Comparison of ENCODE assay signal across 28 cellular contexts in genomic region chr17:50563095-50563511, GRCh38. TPM values are rescaled to one million over a fixed set of nuclear protein-coding genes. Genes with fewer than 3 reads are reported as not detected.
DNase-seq lines count a peak whose midpoint lies in the region; ATAC-seq and TF ChIP-seq lines count a peak whose summit lies in the region.
"Had no signal": no experiment of that assay in that cellular context is flagged by ENCODE, and none has a peak within 500 bp of the region (broad histone marks: within the 10 kb centered on the region; RNA-seq: fewer than 3 reads in every experiment).

No MANE protein-coding gene starts in this region.

- H3K4me1 Mint-ChIP-seq in activated CD8-positive, alpha-beta T cell treated with anti-CD3 and anti-CD28 coated beads for 36 hours (ENCODE audit: low read depth), result peaks cover 19% of the 10 kb centered on the region
- peaks cover 19% of the 10 kb centered on the region for H3K4me1 Mint-ChIP-seq in activated CD8-positive, alpha-beta T cell treated with anti-CD3 and anti-CD28 coated beads, Interleukin-2, amount 10 ng/mL, durations not matched to agents 7 days and 5 days (ENCODE audit: low read depth)

- H3K4me3 Mint-ChIP-seq in activated CD8-positive, alpha-beta T cell treated with anti-CD3 and anti-CD28 coated beads for 36 hours, result no peak overlapping the region
- H3K4me3 Mint-ChIP-seq in activated CD8-positive, alpha-beta T cell treated with anti-CD3 and anti-CD28 coated beads, Interleukin-2, amount 10 ng/mL, durations not matched to agents 7 days and 5 days, result no peak overlapping the region
- H3K4me3 Mint-ChIP-seq: activated naive CD8-positive, alpha-beta T cell treated with anti-CD3 and anti-CD28 coated beads, Interleukin-2, amount 50 U/mL, for 24 hours had no signal

- H2BK12ac ChIP-seq in neuronal stem cell (ENCODE audit: low read length), result no peak overlapping the region

- no peak overlapping the region for H3K14ac ChIP-seq in neuronal stem cell (ENCODE audit: low read length)

- POLR2A ChIA-PET in activated CD8-positive, alpha-beta T cell treated with anti-CD3 and anti-CD28 coated beads for 36 hours (lab: Charles Lee), result interaction anchor here (0.7 to 2.1 kb wide), 3 partner anchors 12 to 22 kb away, joined by 3 to 11 read pairs (median 3); no protein-coding TSS in a partner anchor
- POLR2A ChIA-PET in activated CD8-positive, alpha-beta T cell treated with anti-CD3 and anti-CD28 coated beads, Interleukin-2, amount 10 ng/mL, durations not matched to agents 7 days and 5 days (lab: Charles Lee), result interaction anchor here (0.7 kb wide), 1 partner anchor 59 kb away, joined by 3 read pairs; no protein-coding TSS in a partner anchor

- H3K27ac Mint-ChIP-seq in activated CD8-positive, alpha-beta T cell treated with anti-CD3 and anti-CD28 coated beads for 36 hours, result no peak overlapping the region
- H3K27ac Mint-ChIP-seq in activated CD8-positive, alpha-beta T cell treated with anti-CD3 and anti-CD28 coated beads, Interleukin-2, amount 10 ng/mL, durations not matched to agents 7 days and 5 days, result no peak overlapping the region
- H3K27ac Mint-ChIP-seq: activated CD4-positive, alpha-beta T cell treated with anti-CD3 and anti-CD28 coated beads, Interleukin-2, amount 10 ng/mL, durations not matched to agents 24 days and 14 days; activated naive CD8-positive, alpha-beta T cell treated with anti-CD3 and anti-CD28 coated beads, Interleukin-2, amount 50 U/mL, for 24 hours; activated T-helper 17 cell treated with anti-CD3 and anti-CD28 coated beads, Interleukin-2, amount 50 U/mL, for 72 hours; CD8-positive, alpha-beta T cell; stimulated activated memory B cell treated with anti-CD40 and anti-IgM and Interleukin-4, amounts not matched to agents 10 μg/mL and 1 μg/mL and 100 μg/mL, for 72 hours had no signal

- 33 to 34% methylated on average over 4 of the region's 4 CpGs for WGBS in ectodermal cell, 2 experiments
- no CpG with 5 or more reads among the region's 4 CpGs for WGBS in neuronal stem cell (ENCODE audit: extremely low coverage in 2 of 2, insufficient read length in 2 of 2, insufficient replicate concordance in 1 of 2), 2 donors

- H4K8ac ChIP-seq in neuronal stem cell (ENCODE audit: low read depth, low read length), result no peak overlapping the region

- H3K79me1 ChIP-seq in neuronal stem cell (ENCODE audit: low read depth, low read length), result no peaks in the 10 kb centered on the region

- H3K4me2 ChIP-seq in neuronal stem cell (ENCODE audit: insufficient read depth, low read length, poor library complexity, severe bottlenecking), result no peak overlapping the region

- peak overlapping the region; percentile 71 for H2BK5ac ChIP-seq in neuronal stem cell (ENCODE audit: low read length)

- peak overlapping the region; percentile 17 for H4K91ac ChIP-seq in neuronal stem cell (ENCODE audit: low read depth, low read length, poor library complexity)

- H3K4me1 ChIP-seq in HUES6 (ENCODE audit: control insufficient read depth, insufficient read depth, low read length) (peaks cover 43% of the 10 kb centered on the region), ectodermal cell (ENCODE audit: control insufficient read depth, insufficient read depth, low read length) (peaks cover 63% of the 10 kb centered on the region), neuronal stem cell (ENCODE audit: control insufficient read depth in 2 of 2, insufficient read depth in 1 of 2, low read depth in 1 of 2, low read length in 2 of 2) (peaks cover 52 to 63% of the 10 kb centered on the region in 2 donors)
- H3K4me1 ChIP-seq: foreskin keratinocyte had no signal

- H3K36me3 ChIP-seq in HUES6 (ENCODE audit: control insufficient read depth, insufficient read depth, low read length) (no peaks in the 10 kb centered on the region), ectodermal cell (ENCODE audit: control insufficient read depth, insufficient read depth, low read length) (no peaks in the 10 kb centered on the region), neuronal stem cell (replicated peaks in 1 of 2; ENCODE audit: control insufficient read depth in 2 of 2, insufficient read depth in 2 of 2, low read length in 2 of 2) (no peaks in the 10 kb centered on the region)
- H3K36me3 ChIP-seq: breast epithelium, HAP-1 had no signal

- H3K18ac ChIP-seq in neuronal stem cell (ENCODE audit: low read length), result peak overlapping the region; percentile 86

- peak; percentile 17 for TF ChIP-seq CTCF in activated CD8-positive, alpha-beta T cell treated with anti-CD3 and anti-CD28 coated beads for 36 hours (IDR thresholded peaks at IDR 0.05)

- H3K9ac ChIP-seq in HUES6 (ENCODE audit: low read length), result no peak overlapping the region
- H3K9ac ChIP-seq in neuronal stem cell (ENCODE audit: low read depth, low read length, poor library complexity), result no peak overlapping the region

- DNase-seq in activated CD8-positive, alpha-beta T cell treated with anti-CD3 and anti-CD28 coated beads for 36 hours, result peak; percentile 42
- no peak for DNase-seq in activated CD8-positive, alpha-beta T cell treated with anti-CD3 and anti-CD28 coated beads, Interleukin-2, amount 10 ng/mL, durations not matched to agents 7 days and 5 days
- DNase-seq in neuronal stem cell (ENCODE audit: low spot score) (no peak), NCI-H1930 (lab: John Stamatoyannopoulos, UW) (no peak), cortex of kidney (lab: John Stamatoyannopoulos, UW) (no peak)
- DNase-seq: activated CD4-positive, alpha-beta T cell treated with anti-CD3 and anti-CD28 coated beads, Interleukin-2, amount 10 ng/mL, durations not matched to agents 24 days and 14 days; activated naive CD8-positive, alpha-beta T cell treated with anti-CD3 and anti-CD28 coated beads, Interleukin-2, amount 50 U/mL, for 24 hours; DMS79 treated with DMSO at 0.1 percent for 48 hours; foreskin keratinocyte; Kasumi-1; left cardiac atrium; natural killer cell; NCI-H1092; NCI-H2081 treated with DMSO at 0.1 percent for 48 hours; NCI-H524 treated with DMSO at 0.1 percent for 48 hours; testis had no signal

- no peaks in the 10 kb centered on the region for H3K9me3 ChIP-seq in HUES6 (ENCODE audit: control insufficient read depth, insufficient read depth, low read depth, low read length)
- H3K9me3 ChIP-seq in ectodermal cell (ENCODE audit: control insufficient read depth, low read length), result no peaks in the 10 kb centered on the region
- no peaks in the 10 kb centered on the region for H3K9me3 ChIP-seq in neuronal stem cell (replicated peaks in 1 of 2; ENCODE audit: control insufficient read depth in 2 of 2, insufficient read depth in 1 of 2, low read depth in 1 of 2, low read length in 2 of 2)
- H3K9me3 ChIP-seq: breast epithelium, HAP-1, testis had no signal

- H2BK15ac ChIP-seq in neuronal stem cell (ENCODE audit: low read length), result peak overlapping the region; percentile 94

- H3K27ac ChIP-seq in HUES6 (ENCODE audit: low read depth, low read length), result no peak overlapping the region
- no peak overlapping the region for H3K27ac ChIP-seq in ectodermal cell (ENCODE audit: insufficient read depth, low read depth, low read length, poor library complexity, severe bottlenecking)
- no peak overlapping the region for H3K27ac ChIP-seq in neuronal stem cell (replicated peaks; ENCODE audit: low read length)
- H3K27ac ChIP-seq: foreskin keratinocyte, testis had no signal

- no peak overlapping the region for H3K4ac ChIP-seq in neuronal stem cell (ENCODE audit: low read length)

- no peak overlapping the region for H2AFZ ChIP-seq in neuronal stem cell (ENCODE audit: low read length)

- no peak overlapping the region for H2BK120ac ChIP-seq in neuronal stem cell (ENCODE audit: low read depth, low read length)

- intact Hi-C loops in activated CD8-positive, alpha-beta T cell treated with anti-CD3 and anti-CD28 coated beads for 36 hours (cut with micrococcal nuclease), result no loop called here

- peaks cover 89% of the 10 kb centered on the region for H3K27me3 ChIP-seq in HUES6 (ENCODE audit: control insufficient read depth, insufficient read depth, low read length)
- peaks cover 62% of the 10 kb centered on the region for H3K27me3 ChIP-seq in ectodermal cell (ENCODE audit: control insufficient read depth, insufficient read depth, low read length, poor library complexity, severe bottlenecking)
- peaks cover 13 to 53% (median 48%) of the 10 kb centered on the region in 3 experiments for H3K27me3 ChIP-seq in neuronal stem cell (ENCODE audit: control insufficient read depth in 3 of 3, insufficient read depth in 3 of 3, low read depth in 1 of 3, low read length in 3 of 3)
- H3K27me3 ChIP-seq: testis had no signal

- no peaks in the 10 kb centered on the region for H3K36me3 Mint-ChIP-seq in activated CD8-positive, alpha-beta T cell treated with anti-CD3 and anti-CD28 coated beads for 36 hours (ENCODE audit: low read depth)
- no peaks in the 10 kb centered on the region for H3K36me3 Mint-ChIP-seq in activated CD8-positive, alpha-beta T cell treated with anti-CD3 and anti-CD28 coated beads, Interleukin-2, amount 10 ng/mL, durations not matched to agents 7 days and 5 days (ENCODE audit: low read depth)
- H3K36me3 Mint-ChIP-seq: CD8-positive, alpha-beta T cell; natural killer cell; stimulated activated memory B cell treated with anti-CD40 and anti-IgM and Interleukin-4, amounts not matched to agents 10 μg/mL and 1 μg/mL and 100 μg/mL, for 72 hours; T-cell had no signal

- CTCF ChIA-PET in activated CD8-positive, alpha-beta T cell treated with anti-CD3 and anti-CD28 coated beads for 36 hours (lab: Charles Lee), result interaction anchor here (0.5 to 2.6 kb wide), 9 partner anchors 10 to 1165 kb away, joined by 3 to 11 read pairs (median 4); no protein-coding TSS in a partner anchor
- CTCF ChIA-PET in activated CD8-positive, alpha-beta T cell treated with anti-CD3 and anti-CD28 coated beads, Interleukin-2, amount 10 ng/mL, durations not matched to agents 7 days and 5 days (lab: Charles Lee), result interaction anchor here (0.9 to 2.1 kb wide), 3 partner anchors 10 to 63 kb away, joined by 3 to 8 read pairs (median 4); no protein-coding TSS in a partner anchor

- no peaks in the 10 kb centered on the region for H3K9me3 Mint-ChIP-seq in activated CD8-positive, alpha-beta T cell treated with anti-CD3 and anti-CD28 coated beads for 36 hours
- H3K9me3 Mint-ChIP-seq in activated CD8-positive, alpha-beta T cell treated with anti-CD3 and anti-CD28 coated beads, Interleukin-2, amount 10 ng/mL, durations not matched to agents 7 days and 5 days (ENCODE audit: insufficient read depth), result no peaks in the 10 kb centered on the region
- H3K9me3 Mint-ChIP-seq: activated CD4-positive, alpha-beta T cell treated with anti-CD3 and anti-CD28 coated beads, Interleukin-2, amount 10 ng/mL, durations not matched to agents 24 days and 14 days; activated naive CD8-positive, alpha-beta T cell treated with anti-CD3 and anti-CD28 coated beads, Interleukin-2, amount 50 U/mL, for 24 hours; activated T-helper 17 cell treated with anti-CD3 and anti-CD28 coated beads, Interleukin-2, amount 50 U/mL, for 72 hours; CD8-positive, alpha-beta T cell; natural killer cell; stimulated activated memory B cell treated with anti-CD40 and anti-IgM and Interleukin-4, amounts not matched to agents 10 μg/mL and 1 μg/mL and 100 μg/mL, for 72 hours; T-cell had no signal

- H3K27me3 Mint-ChIP-seq in activated CD8-positive, alpha-beta T cell treated with anti-CD3 and anti-CD28 coated beads for 36 hours, result peaks cover 62% of the 10 kb centered on the region
- peaks cover 67% of the 10 kb centered on the region for H3K27me3 Mint-ChIP-seq in activated CD8-positive, alpha-beta T cell treated with anti-CD3 and anti-CD28 coated beads, Interleukin-2, amount 10 ng/mL, durations not matched to agents 7 days and 5 days (ENCODE audit: low read depth)

- ATAC-seq in activated CD8-positive, alpha-beta T cell treated with anti-CD3 and anti-CD28 coated beads for 36 hours, result no peak
- no peak for ATAC-seq in activated CD8-positive, alpha-beta T cell treated with anti-CD3 and anti-CD28 coated beads, Interleukin-2, amount 10 ng/mL, durations not matched to agents 7 days and 5 days
- ATAC-seq in GM19395 (IDR thresholded peaks at IDR 0.05; ENCODE audit: unreplicated experiment), result no peak
- ATAC-seq: activated naive CD8-positive, alpha-beta T cell treated with anti-CD3 and anti-CD28 coated beads, Interleukin-2, amount 50 U/mL, for 24 hours; activated T-helper 17 cell treated with anti-CD3 and anti-CD28 coated beads, Interleukin-2, amount 50 U/mL, for 72 hours; CD8-positive, alpha-beta T cell; foreskin keratinocyte; left cardiac atrium; natural killer cell; stimulated activated memory B cell treated with anti-CD40 and anti-IgM and Interleukin-4, amounts not matched to agents 10 μg/mL and 1 μg/mL and 100 μg/mL, for 72 hours; T-cell had no signal

- H2AK5ac ChIP-seq in neuronal stem cell (ENCODE audit: low read depth, low read length), result peak overlapping the region; percentile 92

- H3K23ac ChIP-seq in neuronal stem cell (ENCODE audit: low read depth, low read length, poor library complexity), result no peak overlapping the region

- 0 out of 2 replicates have a peak overlapping the region, but pooled peaks have one; percentile 55 for H3K4me3 ChIP-seq in HUES6 (ENCODE audit: low read depth, low read length)
- peak overlapping the region; percentile 31 for H3K4me3 ChIP-seq in ectodermal cell (ENCODE audit: insufficient read depth, low read depth, low read length)
- no peak overlapping the region for H3K4me3 ChIP-seq in neuronal stem cell (ENCODE audit: low read length in 2 of 2)
- H3K4me3 ChIP-seq: HAP-1, testis had no signal

RNA-seq across cellular contexts. Expression of gene CACNA1G, which starts 2.6 kb away (rescaled TPM):
- under 1 TPM in 1 of 2 experiments, not detected in 1; 0.13 TPM for total RNA-seq in activated CD8-positive, alpha-beta T cell treated with anti-CD3 and anti-CD28 coated beads for 36 hours
- total RNA-seq in activated CD8-positive, alpha-beta T cell treated with anti-CD3 and anti-CD28 coated beads, Interleukin-2, amount 10 ng/mL, durations not matched to agents 7 days and 5 days, result not detected
- 8.6 TPM for polyA plus RNA-seq in ectodermal cell (2013, experiment 1 of 4)
- polyA plus RNA-seq in ectodermal cell (2013, experiment 2 of 4), result 8.9 TPM
- polyA plus RNA-seq in ectodermal cell (2013, experiment 3 of 4), result 9.1 TPM
- polyA plus RNA-seq in ectodermal cell (2013, experiment 4 of 4), result 9.4 TPM
- polyA plus RNA-seq in neuronal stem cell (2013, experiment 1 of 2), result 3.0 TPM
- 2.8 TPM for polyA plus RNA-seq in neuronal stem cell (2013, experiment 2 of 2)
- total RNA-seq: epithelial cell of proximal tubule, natural killer cell, T-cell had no signal

RNA-seq across cellular contexts. Expression of gene SPATA20, which starts 16.1 kb away (rescaled TPM):
- 10 to 100 TPM; 29.0 to 36.2 TPM for total RNA-seq in activated CD8-positive, alpha-beta T cell treated with anti-CD3 and anti-CD28 coated beads for 36 hours
- 10 to 100 TPM; 23.9 to 27.3 TPM for total RNA-seq in activated CD8-positive, alpha-beta T cell treated with anti-CD3 and anti-CD28 coated beads, Interleukin-2, amount 10 ng/mL, durations not matched to agents 7 days and 5 days
- polyA plus RNA-seq in ectodermal cell (2013, experiment 1 of 4), result 28.3 TPM
- 28.4 TPM for polyA plus RNA-seq in ectodermal cell (2013, experiment 2 of 4)
- polyA plus RNA-seq in ectodermal cell (2013, experiment 3 of 4), result 27.3 TPM
- 27.0 TPM for polyA plus RNA-seq in ectodermal cell (2013, experiment 4 of 4)
- 17.6 TPM for polyA plus RNA-seq in neuronal stem cell (2013, experiment 1 of 2)
- 18.9 TPM for polyA plus RNA-seq in neuronal stem cell (2013, experiment 2 of 2)

RNA-seq across cellular contexts. Expression of gene EPN3, which starts 30.6 kb away (rescaled TPM):
- not detected for total RNA-seq in activated CD8-positive, alpha-beta T cell treated with anti-CD3 and anti-CD28 coated beads for 36 hours
- total RNA-seq in activated CD8-positive, alpha-beta T cell treated with anti-CD3 and anti-CD28 coated beads, Interleukin-2, amount 10 ng/mL, durations not matched to agents 7 days and 5 days, result not detected
- not detected for polyA plus RNA-seq in ectodermal cell (2013, experiment 1 of 4)
- polyA plus RNA-seq in ectodermal cell (2013, experiment 2 of 4), result 0.12 TPM
- polyA plus RNA-seq in ectodermal cell (2013, experiment 3 of 4), result not detected
- polyA plus RNA-seq in ectodermal cell (2013, experiment 4 of 4), result 0.16 TPM
- 0.04 TPM for polyA plus RNA-seq in neuronal stem cell (2013, experiment 1 of 2)
- polyA plus RNA-seq in neuronal stem cell (2013, experiment 2 of 2), result 0.07 TPM
- total RNA-seq: activated CD4-positive, alpha-beta T cell treated with anti-CD3 and anti-CD28 coated beads, Interleukin-2, amount 10 ng/mL, durations not matched to agents 24 days and 14 days; activated T-helper 17 cell treated with anti-CD3 and anti-CD28 coated beads, Interleukin-2, amount 50 U/mL, for 72 hours; CD8-positive, alpha-beta T cell; natural killer cell had no signal
- polyA plus RNA-seq: AG04450 had no signal

RNA-seq across cellular contexts. Expression of gene MYCBPAP, which starts 54.9 kb away (rescaled TPM):
- 1 to 10 TPM; 6.7 to 6.9 TPM for total RNA-seq in activated CD8-positive, alpha-beta T cell treated with anti-CD3 and anti-CD28 coated beads for 36 hours
- total RNA-seq in activated CD8-positive, alpha-beta T cell treated with anti-CD3 and anti-CD28 coated beads, Interleukin-2, amount 10 ng/mL, durations not matched to agents 7 days and 5 days, result 1 to 10 TPM; 7.7 to 9.3 TPM
- 5.0 TPM for polyA plus RNA-seq in ectodermal cell (2013, experiment 1 of 4)
- polyA plus RNA-seq in ectodermal cell (2013, experiment 2 of 4), result 2.6 TPM
- polyA plus RNA-seq in ectodermal cell (2013, experiment 3 of 4), result 2.8 TPM
- 2.7 TPM for polyA plus RNA-seq in ectodermal cell (2013, experiment 4 of 4)
- 1.8 TPM for polyA plus RNA-seq in neuronal stem cell (2013, experiment 1 of 2)
- 2.2 TPM for polyA plus RNA-seq in neuronal stem cell (2013, experiment 2 of 2)
- total RNA-seq: HT-29 had no signal

Comparison
In these comparisons a context has a peak if more than half of its experiments do, and no peak if none do; other contexts are left out.
1. H3K4me3 ChIP-seq: peak in HUES6 (single experiment) and ectodermal cell (single experiment); none in neuronal stem cell (0 of 2).